In the genomic region with DNA sequence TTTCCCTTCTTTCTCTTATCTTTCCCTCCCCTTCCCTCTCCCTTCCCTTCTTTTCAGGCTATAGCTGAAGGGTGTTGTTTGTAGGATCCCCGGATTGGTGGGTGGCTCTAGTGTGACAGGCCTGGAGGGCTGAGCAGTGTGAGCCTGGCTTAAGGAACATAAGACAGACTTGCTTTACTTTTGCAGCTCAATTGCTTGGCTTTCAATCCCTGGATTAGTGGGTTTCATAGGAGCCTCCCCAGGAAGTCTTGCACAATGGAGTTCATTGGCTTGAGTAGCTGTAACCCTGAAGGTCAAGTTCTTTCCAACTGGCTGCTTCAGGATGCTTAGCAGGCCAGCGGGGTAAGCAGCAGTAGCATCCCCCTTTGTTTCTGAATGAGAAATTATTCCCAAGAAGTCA, we compare ENCODE assay signal across 18 cellular contexts.
DNase-seq lines count a peak whose midpoint lies in the region; ATAC-seq and TF ChIP-seq lines count a peak whose summit lies in the region.
"Had no signal": no experiment of that assay in that cellular context is flagged by ENCODE, and none has a peak within 500 bp of the region (broad histone marks: within the 10 kb centered on the region; RNA-seq: fewer than 3 reads in every experiment).

No MANE protein-coding gene starts in this region.

- H3K9me3 ChIP-seq in WERI-Rb-1 (ENCODE audit: severe bottlenecking): no peaks in the 10 kb centered on the region

- peaks cover 9% of the 10 kb centered on the region for H3K27me3 Mint-ChIP-seq in GM23338 (ENCODE audit: insufficient read depth, low read depth, poor library complexity)

- H3K27me3 ChIP-seq in GM23338 (ENCODE audit: insufficient read depth) (no peaks in the 10 kb centered on the region), WERI-Rb-1 (ENCODE audit: insufficient read depth, low read depth, severe bottlenecking) (no peaks in the 10 kb centered on the region)

- no peak overlapping the region for H3K4me3 ChIP-seq in GM23338
- H3K4me3 ChIP-seq in WERI-Rb-1 (ENCODE audit: low read depth, low read length): no peak overlapping the region
- H3K4me3 ChIP-seq: SK-N-MC had no signal

- H3K9me2 ChIP-seq in GM23338 (ENCODE audit: insufficient read depth): no peaks in the 10 kb centered on the region

- H3K36me3 Mint-ChIP-seq in GM23338 (ENCODE audit: low read depth): no peaks in the 10 kb centered on the region; the same call in 2 of the 3 replicates
- H3K36me3 Mint-ChIP-seq: activated naive CD8-positive, alpha-beta T cell had no signal

- H3K27ac Mint-ChIP-seq in GM23338: no peak overlapping the region
- H3K27ac Mint-ChIP-seq: activated naive CD8-positive, alpha-beta T cell; activated T-cell treated with anti-CD3 and anti-CD28 coated beads, Interleukin-2, amount 50 U/mL, for 24 hours; memory B cell had no signal

- no peak for DNase-seq in GM23338 (ENCODE audit: low spot score)
- DNase-seq in WERI-Rb-1: peak; percentile 86
- peak; percentile 30 for DNase-seq in fibroblast of the conjunctiva (ENCODE audit: low read depth)
- DNase-seq in mucosa of gallbladder (ENCODE audit: low spot score): peak; percentile 20
- no peak for DNase-seq in effector CD4-positive, alpha-beta T cell
- DNase-seq: activated T-cell treated with anti-CD3 and anti-CD28 coated beads, Interleukin-2, amount 50 U/mL, for 24 hours; effector memory CD4-positive, alpha-beta T cell; foreskin melanocyte; NCI-H187; NCI-H524 treated with DMSO at 0.1 percent for 48 hours; PC-3; stimulated activated CD4-positive, alpha-beta T cell treated with anti-CD3 and anti-CD28 coated beads, Interleukin-4, amount 100 ng/mL, for 4 hours had no signal

- H2AFZ ChIP-seq in GM23338: no peak overlapping the region

- no peaks in the 10 kb centered on the region for H3K79me2 ChIP-seq in GM23338 (replicated peaks; ENCODE audit: insufficient read depth)

- H3K36me3 ChIP-seq in GM23338 (ENCODE audit: insufficient read depth) (no peaks in the 10 kb centered on the region), WERI-Rb-1 (no peaks in the 10 kb centered on the region)

- TF ChIP-seq CTCF in GM23338 (conservative IDR thresholded peaks at IDR 0.05; ENCODE audit: low read depth in 2 of 2) (no peak), WERI-Rb-1 (IDR thresholded peaks at IDR 0.05; ENCODE audit: low read depth, low read length) (no peak)

- H3K4me3 Mint-ChIP-seq in GM23338: no peak overlapping the region
- H3K4me3 Mint-ChIP-seq: activated naive CD8-positive, alpha-beta T cell; activated T-cell treated with anti-CD3 and anti-CD28 coated beads, Interleukin-2, amount 50 U/mL, for 24 hours; memory B cell had no signal

- no peaks in the 10 kb centered on the region for H4K20me1 ChIP-seq in GM23338 (replicated peaks; ENCODE audit: insufficient read depth)

- no peaks in the 10 kb centered on the region for H3F3A ChIP-seq in GM23338 (replicated peaks; ENCODE audit: low read depth)

- ATAC-seq in GM23338 (peak; percentile 15; the same call in 2 of the 3 replicates), GM19397 (IDR thresholded peaks at IDR 0.05; ENCODE audit: unreplicated experiment) (no peak), HG03460 (IDR thresholded peaks at IDR 0.05; ENCODE audit: unreplicated experiment) (no peak), GM21717 (IDR thresholded peaks at IDR 0.05; ENCODE audit: unreplicated experiment) (no peak)
- ATAC-seq: PC-3 had no signal

- no peak overlapping the region for H3K27ac ChIP-seq in GM23338 (ENCODE audit: low read depth)
- peak overlapping the region; percentile 76 for H3K27ac ChIP-seq in WERI-Rb-1
- H3K27ac ChIP-seq: SK-N-MC had no signal

- peaks cover 40% of the 10 kb centered on the region for H3K4me1 Mint-ChIP-seq in GM23338
- H3K4me1 Mint-ChIP-seq: memory B cell had no signal

- H3K4me2 ChIP-seq in GM23338: no peak overlapping the region; the same call in 1 of the 2 replicates

- H3K9me3 Mint-ChIP-seq in GM23338: peaks cover 4% of the 10 kb centered on the region; the same call in 2 of the 3 replicates
- H3K9me3 Mint-ChIP-seq: activated T-cell treated with anti-CD3 and anti-CD28 coated beads, Interleukin-2, amount 50 U/mL, for 24 hours had no signal

- peaks cover 18% of the 10 kb centered on the region for H3K4me1 ChIP-seq in GM23338 (ENCODE audit: insufficient read depth)

TF ChIP-seq in GM23338, 12 proteins besides CTCF, POLR2A, EP300 and RAD21 (continues in another document):
- TF ChIP-seq POLR2AphosphoS5 (IDR thresholded peaks at IDR 0.05; ENCODE audit: low read depth) (no peak), EZH2phosphoT487 (IDR thresholded peaks at IDR 0.05; ENCODE audit: unreplicated experiment) (no peak), CREB1 (CRISPR knock-in tag; IDR thresholded peaks at IDR 0.05; ENCODE audit: low read depth) (no peak), ZNF331 (CRISPR knock-in tag; IDR thresholded peaks at IDR 0.05; ENCODE audit: low read depth) (no peak), ZNF114 (CRISPR knock-in tag; IDR thresholded peaks at IDR 0.05) (no peak), STAT1 (IDR thresholded peaks at IDR 0.05; ENCODE audit: unreplicated experiment) (no peak), JUNB (IDR thresholded peaks at IDR 0.05; ENCODE audit: unreplicated experiment) (no peak), EZH2 (IDR thresholded peaks at IDR 0.05; ENCODE audit: low read depth, unreplicated experiment) (no peak)
- TF ChIP-seq, protein P1, sequence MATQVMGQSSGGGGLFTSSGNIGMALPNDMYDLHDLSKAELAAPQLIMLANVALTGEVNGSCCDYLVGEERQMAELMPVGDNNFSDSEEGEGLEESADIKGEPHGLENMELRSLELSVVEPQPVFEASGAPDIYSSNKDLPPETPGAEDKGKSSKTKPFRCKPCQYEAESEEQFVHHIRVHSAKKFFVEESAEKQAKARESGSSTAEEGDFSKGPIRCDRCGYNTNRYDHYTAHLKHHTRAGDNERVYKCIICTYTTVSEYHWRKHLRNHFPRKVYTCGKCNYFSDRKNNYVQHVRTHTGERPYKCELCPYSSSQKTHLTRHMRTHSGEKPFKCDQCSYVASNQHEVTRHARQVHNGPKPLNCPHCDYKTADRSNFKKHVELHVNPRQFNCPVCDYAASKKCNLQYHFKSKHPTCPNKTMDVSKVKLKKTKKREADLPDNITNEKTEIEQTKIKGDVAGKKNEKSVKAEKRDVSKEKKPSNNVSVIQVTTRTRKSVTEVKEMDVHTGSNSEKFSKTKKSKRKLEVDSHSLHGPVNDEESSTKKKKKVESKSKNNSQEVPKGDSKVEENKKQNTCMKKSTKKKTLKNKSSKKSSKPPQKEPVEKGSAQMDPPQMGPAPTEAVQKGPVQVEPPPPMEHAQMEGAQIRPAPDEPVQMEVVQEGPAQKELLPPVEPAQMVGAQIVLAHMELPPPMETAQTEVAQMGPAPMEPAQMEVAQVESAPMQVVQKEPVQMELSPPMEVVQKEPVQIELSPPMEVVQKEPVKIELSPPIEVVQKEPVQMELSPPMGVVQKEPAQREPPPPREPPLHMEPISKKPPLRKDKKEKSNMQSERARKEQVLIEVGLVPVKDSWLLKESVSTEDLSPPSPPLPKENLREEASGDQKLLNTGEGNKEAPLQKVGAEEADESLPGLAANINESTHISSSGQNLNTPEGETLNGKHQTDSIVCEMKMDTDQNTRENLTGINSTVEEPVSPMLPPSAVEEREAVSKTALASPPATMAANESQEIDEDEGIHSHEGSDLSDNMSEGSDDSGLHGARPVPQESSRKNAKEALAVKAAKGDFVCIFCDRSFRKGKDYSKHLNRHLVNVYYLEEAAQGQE (IDR thresholded peaks at IDR 0.05; ENCODE audit: unreplicated experiment): no peak
- TF ChIP-seq, protein P2, sequence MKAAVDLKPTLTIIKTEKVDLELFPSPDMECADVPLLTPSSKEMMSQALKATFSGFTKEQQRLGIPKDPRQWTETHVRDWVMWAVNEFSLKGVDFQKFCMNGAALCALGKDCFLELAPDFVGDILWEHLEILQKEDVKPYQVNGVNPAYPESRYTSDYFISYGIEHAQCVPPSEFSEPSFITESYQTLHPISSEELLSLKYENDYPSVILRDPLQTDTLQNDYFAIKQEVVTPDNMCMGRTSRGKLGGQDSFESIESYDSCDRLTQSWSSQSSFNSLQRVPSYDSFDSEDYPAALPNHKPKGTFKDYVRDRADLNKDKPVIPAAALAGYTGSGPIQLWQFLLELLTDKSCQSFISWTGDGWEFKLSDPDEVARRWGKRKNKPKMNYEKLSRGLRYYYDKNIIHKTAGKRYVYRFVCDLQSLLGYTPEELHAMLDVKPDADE (IDR thresholded peaks at IDR 0.05): no peak

Comparison
In these comparisons a context has a peak if more than half of its experiments do, and no peak if none do; other contexts are left out.
1. DNase-seq: peak in WERI-Rb-1 (single experiment), fibroblast of the conjunctiva (single experiment) and mucosa of gallbladder (single experiment); none in GM23338 (single experiment) and effector CD4-positive, alpha-beta T cell (single experiment).